1 cellular context compared by ENCODE assay signal in genomic region chr6:2858678-2859324, GRCh38.
TF ChIP-seq lines count a peak whose summit lies in the region.

No MANE protein-coding gene starts in this region.

TF ChIP-seq in K562, 482 proteins besides CTCF, POLR2A, EP300 and RAD21 (continued from another document and continues in another):
- TF ChIP-seq, protein P1, sequence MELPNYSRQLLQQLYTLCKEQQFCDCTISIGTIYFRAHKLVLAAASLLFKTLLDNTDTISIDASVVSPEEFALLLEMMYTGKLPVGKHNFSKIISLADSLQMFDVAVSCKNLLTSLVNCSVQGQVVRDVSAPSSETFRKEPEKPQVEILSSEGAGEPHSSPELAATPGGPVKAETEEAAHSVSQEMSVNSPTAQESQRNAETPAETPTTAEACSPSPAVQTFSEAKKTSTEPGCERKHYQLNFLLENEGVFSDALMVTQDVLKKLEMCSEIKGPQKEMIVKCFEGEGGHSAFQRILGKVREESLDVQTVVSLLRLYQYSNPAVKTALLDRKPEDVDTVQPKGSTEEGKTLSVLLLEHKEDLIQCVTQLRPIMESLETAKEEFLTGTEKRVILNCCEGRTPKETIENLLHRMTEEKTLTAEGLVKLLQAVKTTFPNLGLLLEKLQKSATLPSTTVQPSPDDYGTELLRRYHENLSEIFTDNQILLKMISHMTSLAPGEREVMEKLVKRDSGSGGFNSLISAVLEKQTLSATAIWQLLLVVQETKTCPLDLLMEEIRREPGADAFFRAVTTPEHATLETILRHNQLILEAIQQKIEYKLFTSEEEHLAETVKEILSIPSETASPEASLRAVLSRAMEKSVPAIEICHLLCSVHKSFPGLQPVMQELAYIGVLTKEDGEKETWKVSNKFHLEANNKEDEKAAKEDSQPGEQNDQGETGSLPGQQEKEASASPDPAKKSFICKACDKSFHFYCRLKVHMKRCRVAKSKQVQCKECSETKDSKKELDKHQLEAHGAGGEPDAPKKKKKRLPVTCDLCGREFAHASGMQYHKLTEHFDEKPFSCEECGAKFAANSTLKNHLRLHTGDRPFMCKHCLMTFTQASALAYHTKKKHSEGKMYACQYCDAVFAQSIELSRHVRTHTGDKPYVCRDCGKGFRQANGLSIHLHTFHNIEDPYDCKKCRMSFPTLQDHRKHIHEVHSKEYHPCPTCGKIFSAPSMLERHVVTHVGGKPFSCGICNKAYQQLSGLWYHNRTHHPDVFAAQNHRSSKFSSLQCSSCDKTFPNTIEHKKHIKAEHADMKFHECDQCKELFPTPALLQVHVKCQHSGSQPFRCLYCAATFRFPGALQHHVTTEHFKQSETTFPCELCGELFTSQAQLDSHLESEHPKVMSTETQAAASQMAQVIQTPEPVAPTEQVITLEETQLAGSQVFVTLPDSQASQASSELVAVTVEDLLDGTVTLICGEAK (IDR thresholded peaks at IDR 0.05): no peak
- TF ChIP-seq, protein P1 (CRISPR knock-in tag; IDR thresholded peaks at IDR 0.05): no peak
- TF ChIP-seq, protein P2, sequence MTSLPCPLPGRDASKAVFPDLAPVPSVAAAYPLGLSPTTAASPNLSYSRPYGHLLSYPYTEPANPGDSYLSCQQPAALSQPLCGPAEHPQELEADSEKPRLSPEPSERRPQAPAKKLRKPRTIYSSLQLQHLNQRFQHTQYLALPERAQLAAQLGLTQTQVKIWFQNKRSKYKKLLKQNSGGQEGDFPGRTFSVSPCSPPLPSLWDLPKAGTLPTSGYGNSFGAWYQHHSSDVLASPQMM (CRISPR knock-in tag; IDR thresholded peaks at IDR 0.05): no peak
- TF ChIP-seq ZNF444 (CRISPR knock-in tag; IDR thresholded peaks at IDR 0.05) (no peak), ZNF830 (CRISPR knock-in tag; IDR thresholded peaks at IDR 0.05) (0 out of 2 replicates have a peak, but pooled peaks have one; percentile 53), ETV1 (tag; conservative IDR thresholded peaks at IDR 0.05; ENCODE audit: low read depth) (no peak), POU5F1 (IDR thresholded peaks at IDR 0.05; ENCODE audit: borderline replicate concordance, low read depth, low read length, partially characterized antibody) (no peak), ZFX (CRISPR knock-in tag; IDR thresholded peaks at IDR 0.05) (no peak), BCOR (IDR thresholded peaks at IDR 0.05) (no peak), ESRRA (IDR thresholded peaks at IDR 0.05; ENCODE audit: borderline replicate concordance, low read depth) (no peak), TAF7 (tag; IDR thresholded peaks at IDR 0.05) (peak; percentile 49), THAP7 (CRISPR knock-in tag; IDR thresholded peaks at IDR 0.05) (0 out of 2 replicates have a peak, but pooled peaks have one; percentile 29), SRSF1 (IDR thresholded peaks at IDR 0.05; ENCODE audit: low read depth, low read length) (no peak), PATZ1 (CRISPR knock-in tag; IDR thresholded peaks at IDR 0.05; ENCODE audit: borderline replicate concordance) (no peak), POLR3A (IDR thresholded peaks at IDR 0.05; ENCODE audit: borderline replicate concordance, extremely low read depth, insufficient read depth, insufficient read length) (no peak), WHSC1 (IDR thresholded peaks at IDR 0.05; ENCODE audit: low read length) (no peak), ARNT (IDR thresholded peaks at IDR 0.05) (no peak), VEZF1 (CRISPR knock-in tag; IDR thresholded peaks at IDR 0.05) (no peak), RAD51 (IDR thresholded peaks at IDR 0.05; ENCODE audit: borderline replicate concordance, low read depth) (peak; percentile 77), TAF15 (IDR thresholded peaks at IDR 0.05; ENCODE audit: low read depth, low read length) (no peak), FIP1L1 (IDR thresholded peaks at IDR 0.05; ENCODE audit: low read depth, low read length, poor library complexity, severe bottlenecking) (no peak)
- TF ChIP-seq, protein P3, sequence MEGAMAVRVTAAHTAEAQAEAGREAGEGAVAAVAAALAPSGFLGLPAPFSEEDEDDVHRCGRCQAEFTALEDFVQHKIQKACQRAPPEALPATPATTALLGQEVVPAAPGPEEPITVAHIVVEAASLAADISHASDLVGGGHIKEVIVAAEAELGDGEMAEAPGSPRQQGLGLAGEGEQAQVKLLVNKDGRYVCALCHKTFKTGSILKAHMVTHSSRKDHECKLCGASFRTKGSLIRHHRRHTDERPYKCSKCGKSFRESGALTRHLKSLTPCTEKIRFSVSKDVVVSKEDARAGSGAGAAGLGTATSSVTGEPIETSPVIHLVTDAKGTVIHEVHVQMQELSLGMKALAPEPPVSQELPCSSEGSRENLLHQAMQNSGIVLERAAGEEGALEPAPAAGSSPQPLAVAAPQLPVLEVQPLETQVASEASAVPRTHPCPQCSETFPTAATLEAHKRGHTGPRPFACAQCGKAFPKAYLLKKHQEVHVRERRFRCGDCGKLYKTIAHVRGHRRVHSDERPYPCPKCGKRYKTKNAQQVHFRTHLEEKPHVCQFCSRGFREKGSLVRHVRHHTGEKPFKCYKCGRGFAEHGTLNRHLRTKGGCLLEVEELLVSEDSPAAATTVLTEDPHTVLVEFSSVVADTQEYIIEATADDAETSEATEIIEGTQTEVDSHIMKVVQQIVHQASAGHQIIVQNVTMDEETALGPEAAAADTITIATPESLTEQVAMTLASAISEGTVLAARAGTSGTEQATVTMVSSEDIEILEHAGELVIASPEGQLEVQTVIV (CRISPR knock-in tag; IDR thresholded peaks at IDR 0.05; ENCODE audit: borderline replicate concordance): no peak
- TF ChIP-seq, protein P4, sequence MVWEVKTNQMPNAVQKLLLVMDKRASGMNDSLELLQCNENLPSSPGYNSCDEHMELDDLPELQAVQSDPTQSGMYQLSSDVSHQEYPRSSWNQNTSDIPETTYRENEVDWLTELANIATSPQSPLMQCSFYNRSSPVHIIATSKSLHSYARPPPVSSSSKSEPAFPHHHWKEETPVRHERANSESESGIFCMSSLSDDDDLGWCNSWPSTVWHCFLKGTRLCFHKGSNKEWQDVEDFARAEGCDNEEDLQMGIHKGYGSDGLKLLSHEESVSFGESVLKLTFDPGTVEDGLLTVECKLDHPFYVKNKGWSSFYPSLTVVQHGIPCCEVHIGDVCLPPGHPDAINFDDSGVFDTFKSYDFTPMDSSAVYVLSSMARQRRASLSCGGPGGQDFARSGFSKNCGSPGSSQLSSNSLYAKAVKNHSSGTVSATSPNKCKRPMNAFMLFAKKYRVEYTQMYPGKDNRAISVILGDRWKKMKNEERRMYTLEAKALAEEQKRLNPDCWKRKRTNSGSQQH (CRISPR knock-in tag; IDR thresholded peaks at IDR 0.05): no peak
- TF ChIP-seq, protein P5, sequence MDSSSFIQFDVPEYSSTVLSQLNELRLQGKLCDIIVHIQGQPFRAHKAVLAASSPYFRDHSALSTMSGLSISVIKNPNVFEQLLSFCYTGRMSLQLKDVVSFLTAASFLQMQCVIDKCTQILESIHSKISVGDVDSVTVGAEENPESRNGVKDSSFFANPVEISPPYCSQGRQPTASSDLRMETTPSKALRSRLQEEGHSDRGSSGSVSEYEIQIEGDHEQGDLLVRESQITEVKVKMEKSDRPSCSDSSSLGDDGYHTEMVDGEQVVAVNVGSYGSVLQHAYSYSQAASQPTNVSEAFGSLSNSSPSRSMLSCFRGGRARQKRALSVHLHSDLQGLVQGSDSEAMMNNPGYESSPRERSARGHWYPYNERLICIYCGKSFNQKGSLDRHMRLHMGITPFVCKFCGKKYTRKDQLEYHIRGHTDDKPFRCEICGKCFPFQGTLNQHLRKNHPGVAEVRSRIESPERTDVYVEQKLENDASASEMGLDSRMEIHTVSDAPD (CRISPR knock-in tag; IDR thresholded peaks at IDR 0.05): no peak
